In genomic region chr7:128537410-128537809, GRCh38 we compare ENCODE assay signal across 8 cellular contexts.
A peak's percentile ranks its signal among the peaks of the same experiment; 100 is the strongest.
DNase-seq lines count a peak whose midpoint lies in the region; ATAC-seq, FAIRE-seq and TF ChIP-seq lines count a peak whose summit lies in the region.
"Not testable (repeated sequence)": the region's sequence is repeated elsewhere in the genome, so short reads cannot be mapped to it uniquely, and the experiment has no call there.

No MANE protein-coding gene starts in this region.

- H3K9me3 Mint-ChIP-seq in activated naive CD4-positive, alpha-beta T cell treated with anti-CD3 and anti-CD28 coated beads, Interleukin-2, amount 10 ng/mL, durations not matched to agents 7 days and 5 days; osteocyte (ENCODE audit: unreplicated experiment): not testable (repeated sequence)

- peak overlapping the region; percentile 83 for H3K27ac Mint-ChIP-seq in activated naive CD4-positive, alpha-beta T cell treated with anti-CD3 and anti-CD28 coated beads, Interleukin-2, amount 10 ng/mL, durations not matched to agents 7 days and 5 days
- H3K27ac Mint-ChIP-seq in osteocyte (ENCODE audit: unreplicated experiment) = peak overlapping the region; percentile 44

- CTCF ChIA-PET in activated naive CD4-positive, alpha-beta T cell treated with anti-CD3 and anti-CD28 coated beads, Interleukin-2, amount 10 ng/mL, durations not matched to agents 7 days and 5 days (lab: Charles Lee) = not testable (repeated sequence)

- intact Hi-C loops in left ventricle myocardium superior (cut with micrococcal nuclease) = not testable (repeated sequence)

- not testable (repeated sequence) for H3K27me3 Mint-ChIP-seq in activated naive CD4-positive, alpha-beta T cell treated with anti-CD3 and anti-CD28 coated beads, Interleukin-2, amount 10 ng/mL, durations not matched to agents 7 days and 5 days; osteocyte (ENCODE audit: unreplicated experiment)

- in situ Hi-C loops in KBM-7 (cut with MboI; ENCODE audit: low pct_unique_long_range_greater_than_20kb, low sequenced_read_pairs) = not testable (repeated sequence)

- peak; percentile 93 for FAIRE-seq in A204.1 (lab: Jason Lieb, UNC)

- ATAC-seq in left ventricle myocardium superior = peak; percentile 56

- peaks cover 36% of the 10 kb centered on the region for H3K4me1 Mint-ChIP-seq in activated naive CD4-positive, alpha-beta T cell treated with anti-CD3 and anti-CD28 coated beads, Interleukin-2, amount 10 ng/mL, durations not matched to agents 7 days and 5 days
- H3K4me1 Mint-ChIP-seq in osteocyte (ENCODE audit: unreplicated experiment) = peaks cover 29% of the 10 kb centered on the region

- H3K4me3 Mint-ChIP-seq in activated naive CD4-positive, alpha-beta T cell treated with anti-CD3 and anti-CD28 coated beads, Interleukin-2, amount 10 ng/mL, durations not matched to agents 7 days and 5 days; osteocyte (ENCODE audit: unreplicated experiment): not testable (repeated sequence)

- peaks cover 34% of the 10 kb centered on the region for H3K36me3 Mint-ChIP-seq in activated naive CD4-positive, alpha-beta T cell treated with anti-CD3 and anti-CD28 coated beads, Interleukin-2, amount 10 ng/mL, durations not matched to agents 7 days and 5 days
- peaks cover 27% of the 10 kb centered on the region for H3K36me3 Mint-ChIP-seq in osteocyte (ENCODE audit: unreplicated experiment)

- TF ChIP-seq CTCF in osteocyte (IDR thresholded peaks at IDR 0.05) = peak; percentile 60

- DNase-seq in ELR (ENCODE audit: low read depth) = peak; percentile 24
- DNase-seq in KBM-7 = peak; percentile 35
- peak; percentile 7 for DNase-seq in T follicular helper cell (ENCODE audit: low read depth)
- DNase-seq in activated naive CD4-positive, alpha-beta T cell treated with anti-CD3 and anti-CD28 coated beads, Interleukin-2, amount 10 ng/mL, durations not matched to agents 7 days and 5 days = peak; percentile 38
- DNase-seq in dermis blood vessel endothelial cell = peak; percentile 44
- DNase-seq in left ventricle myocardium superior; osteocyte (ENCODE audit: extremely low spot score, unreplicated experiment): not testable (repeated sequence)
